17 cellular contexts compared by ENCODE assay signal in genomic region chr7:155463114-155463811, GRCh38. TPM values are rescaled to one million over a fixed set of nuclear protein-coding genes. Genes with fewer than 3 reads are reported as not detected.
"Had no signal": no experiment of that assay in that cellular context is flagged by ENCODE, and none has a peak within 500 bp of the region (broad histone marks: within the 10 kb centered on the region; RNA-seq: fewer than 3 reads in every experiment).

No MANE protein-coding gene starts in this region.

- ATAC-seq: activated CD8-positive, alpha-beta T cell treated with anti-CD3 and anti-CD28 coated beads for 36 hours; activated T-cell treated with anti-CD3 and anti-CD28 coated beads, Interleukin-2, amount 50 U/mL, for 4 hours; stimulated activated effector memory CD8-positive, alpha-beta T cell treated with anti-CD3 and anti-CD28 coated beads, Interleukin-12 subunit alpha, Interleukin-12 subunit beta, amount 100 ng/mL, for 72 hours had no signal

- H3K4me3 ChIP-seq: esophagus muscularis mucosa, thyroid gland had no signal

- DNase-seq: activated B cell treated with CpG ODN at 0.5 μM for 24 hours; activated CD4-positive, alpha-beta T cell treated with anti-CD3 and anti-CD28 coated beads for 48 hours; activated CD8-positive, alpha-beta T cell treated with anti-CD3 and anti-CD28 coated beads for 36 hours; activated gamma-delta T cell treated with Interleukin-2 at 50 U/mL for 16 hours; activated T-cell treated with anti-CD3 and anti-CD28 coated beads, Interleukin-2, amount 50 U/mL, for 4 hours; brain microvascular endothelial cell; cerebellar nuclear complex; dermis blood vessel endothelial cell; glutamatergic neuron; nephron progenitor cell; SW 1271; thyroid gland had no signal

- H3K27ac ChIP-seq: brain microvascular endothelial cell, esophagus muscularis mucosa, thyroid gland had no signal

- H3K36me3 ChIP-seq: brain microvascular endothelial cell, esophagus muscularis mucosa, thyroid gland had no signal

- H3K9me3 ChIP-seq: esophagus muscularis mucosa, thyroid gland had no signal

RNA-seq across cellular contexts. Expression of gene EN2, which starts 5.3 kb away (rescaled TPM):
- total RNA-seq: activated B cell treated with CpG ODN at 0.5 μM for 24 hours; activated CD8-positive, alpha-beta T cell treated with anti-CD3 and anti-CD28 coated beads for 36 hours; activated T-cell treated with anti-CD3 and anti-CD28 coated beads, Interleukin-2, amount 50 U/mL, for 4 hours; dermis blood vessel endothelial cell; pulmonary artery endothelial cell; T-helper 2 cell treated with Interferon-gamma antibody and Interleukin-4, amounts not matched to agents 100 ng/mL and 5 ng/mL, for 36 hours had no signal
- polyA plus RNA-seq: liver had no signal
